1 cellular context compared by ENCODE assay signal in genomic region chr3:122081543-122081942, GRCh38.
TF ChIP-seq lines count a peak whose summit lies in the region.

No MANE protein-coding gene starts in this region.

TF ChIP-seq in GM12878, 131 proteins besides CTCF, POLR2A, EP300 and RAD21 (continued from another document and continues in another):
- TF ChIP-seq, protein P1, sequence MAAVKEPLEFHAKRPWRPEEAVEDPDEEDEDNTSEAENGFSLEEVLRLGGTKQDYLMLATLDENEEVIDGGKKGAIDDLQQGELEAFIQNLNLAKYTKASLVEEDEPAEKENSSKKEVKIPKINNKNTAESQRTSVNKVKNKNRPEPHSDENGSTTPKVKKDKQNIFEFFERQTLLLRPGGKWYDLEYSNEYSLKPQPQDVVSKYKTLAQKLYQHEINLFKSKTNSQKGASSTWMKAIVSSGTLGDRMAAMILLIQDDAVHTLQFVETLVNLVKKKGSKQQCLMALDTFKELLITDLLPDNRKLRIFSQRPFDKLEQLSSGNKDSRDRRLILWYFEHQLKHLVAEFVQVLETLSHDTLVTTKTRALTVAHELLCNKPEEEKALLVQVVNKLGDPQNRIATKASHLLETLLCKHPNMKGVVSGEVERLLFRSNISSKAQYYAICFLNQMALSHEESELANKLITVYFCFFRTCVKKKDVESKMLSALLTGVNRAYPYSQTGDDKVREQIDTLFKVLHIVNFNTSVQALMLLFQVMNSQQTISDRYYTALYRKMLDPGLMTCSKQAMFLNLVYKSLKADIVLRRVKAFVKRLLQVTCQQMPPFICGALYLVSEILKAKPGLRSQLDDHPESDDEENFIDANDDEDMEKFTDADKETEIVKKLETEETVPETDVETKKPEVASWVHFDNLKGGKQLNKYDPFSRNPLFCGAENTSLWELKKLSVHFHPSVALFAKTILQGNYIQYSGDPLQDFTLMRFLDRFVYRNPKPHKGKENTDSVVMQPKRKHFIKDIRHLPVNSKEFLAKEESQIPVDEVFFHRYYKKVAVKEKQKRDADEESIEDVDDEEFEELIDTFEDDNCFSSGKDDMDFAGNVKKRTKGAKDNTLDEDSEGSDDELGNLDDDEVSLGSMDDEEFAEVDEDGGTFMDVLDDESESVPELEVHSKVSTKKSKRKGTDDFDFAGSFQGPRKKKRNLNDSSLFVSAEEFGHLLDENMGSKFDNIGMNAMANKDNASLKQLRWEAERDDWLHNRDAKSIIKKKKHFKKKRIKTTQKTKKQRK (IDR thresholded peaks at IDR 0.05; ENCODE audit: low read depth, low read length) = no peak
- TF ChIP-seq FOXK2 (IDR thresholded peaks at IDR 0.05) = no peak
- no peak for TF ChIP-seq RFX5 (IDR thresholded peaks at IDR 0.05; ENCODE audit: low read depth, low read length)
- TF ChIP-seq CHD1 (IDR thresholded peaks at IDR 0.05; ENCODE audit: low read depth, low read length) = peak; percentile 60; the same call in 1 of the 2 replicates
- TF ChIP-seq MEF2B (IDR thresholded peaks at IDR 0.05; ENCODE audit: partially characterized antibody, poor library complexity, severe bottlenecking) = no peak
- TF ChIP-seq, protein P2, sequence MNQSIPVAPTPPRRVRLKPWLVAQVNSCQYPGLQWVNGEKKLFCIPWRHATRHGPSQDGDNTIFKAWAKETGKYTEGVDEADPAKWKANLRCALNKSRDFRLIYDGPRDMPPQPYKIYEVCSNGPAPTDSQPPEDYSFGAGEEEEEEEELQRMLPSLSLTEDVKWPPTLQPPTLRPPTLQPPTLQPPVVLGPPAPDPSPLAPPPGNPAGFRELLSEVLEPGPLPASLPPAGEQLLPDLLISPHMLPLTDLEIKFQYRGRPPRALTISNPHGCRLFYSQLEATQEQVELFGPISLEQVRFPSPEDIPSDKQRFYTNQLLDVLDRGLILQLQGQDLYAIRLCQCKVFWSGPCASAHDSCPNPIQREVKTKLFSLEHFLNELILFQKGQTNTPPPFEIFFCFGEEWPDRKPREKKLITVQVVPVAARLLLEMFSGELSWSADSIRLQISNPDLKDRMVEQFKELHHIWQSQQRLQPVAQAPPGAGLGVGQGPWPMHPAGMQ (IDR thresholded peaks at IDR 0.05; ENCODE audit: borderline replicate concordance) = no peak
- no peak for TF ChIP-seq SP1 (IDR thresholded peaks at IDR 0.05; ENCODE audit: low read depth, low read length)
- TF ChIP-seq SREBF1 (IDR thresholded peaks at IDR 0.05; ENCODE audit: low read length) = no peak
- TF ChIP-seq HDGF (IDR thresholded peaks at IDR 0.05) = no peak
- TF ChIP-seq BCL11A (IDR thresholded peaks at IDR 0.05; ENCODE audit: low read depth, low read length) = peak; percentile 83
- no peak for TF ChIP-seq FOS (IDR thresholded peaks at IDR 0.05; ENCODE audit: borderline replicate concordance, extremely low read depth, insufficient read length)
- peak; percentile 90 for TF ChIP-seq DPF2 (IDR thresholded peaks at IDR 0.05)
- no peak; the same call in 1 of the 2 replicates for TF ChIP-seq BACH1 (IDR thresholded peaks at IDR 0.05; ENCODE audit: borderline replicate concordance)
- TF ChIP-seq SUPT20H (IDR thresholded peaks at IDR 0.05; ENCODE audit: borderline replicate concordance, control insufficient read depth, low read depth, low read length) = no peak
- no peak for TF ChIP-seq ESRRA (IDR thresholded peaks at IDR 0.05; ENCODE audit: low read length)
- no peak for TF ChIP-seq TARDBP (IDR thresholded peaks at IDR 0.05; ENCODE audit: borderline replicate concordance)
- TF ChIP-seq SMAD5 (IDR thresholded peaks at IDR 0.05; ENCODE audit: low read depth) = no peak
- TF ChIP-seq CHD4 (IDR thresholded peaks at IDR 0.05) = no peak
- no peak for TF ChIP-seq CBX3 (IDR thresholded peaks at IDR 0.05; ENCODE audit: borderline replicate concordance, low read depth)
- peak; percentile 63 for TF ChIP-seq PKNOX1 (IDR thresholded peaks at IDR 0.05)
- peak in 1 of 2 experiments; percentile 60; a peak in 1 of 4 replicates for TF ChIP-seq ETV6 (conservative IDR thresholded peaks at IDR 0.05 in 1 of 2, IDR thresholded peaks at IDR 0.05 in 1 of 2; ENCODE audit: borderline replicate concordance in 1 of 2, low read depth in 1 of 2)
- TF ChIP-seq MYB (IDR thresholded peaks at IDR 0.05; ENCODE audit: borderline replicate concordance, low read depth, low read length) = no peak
- TF ChIP-seq, protein P3, sequence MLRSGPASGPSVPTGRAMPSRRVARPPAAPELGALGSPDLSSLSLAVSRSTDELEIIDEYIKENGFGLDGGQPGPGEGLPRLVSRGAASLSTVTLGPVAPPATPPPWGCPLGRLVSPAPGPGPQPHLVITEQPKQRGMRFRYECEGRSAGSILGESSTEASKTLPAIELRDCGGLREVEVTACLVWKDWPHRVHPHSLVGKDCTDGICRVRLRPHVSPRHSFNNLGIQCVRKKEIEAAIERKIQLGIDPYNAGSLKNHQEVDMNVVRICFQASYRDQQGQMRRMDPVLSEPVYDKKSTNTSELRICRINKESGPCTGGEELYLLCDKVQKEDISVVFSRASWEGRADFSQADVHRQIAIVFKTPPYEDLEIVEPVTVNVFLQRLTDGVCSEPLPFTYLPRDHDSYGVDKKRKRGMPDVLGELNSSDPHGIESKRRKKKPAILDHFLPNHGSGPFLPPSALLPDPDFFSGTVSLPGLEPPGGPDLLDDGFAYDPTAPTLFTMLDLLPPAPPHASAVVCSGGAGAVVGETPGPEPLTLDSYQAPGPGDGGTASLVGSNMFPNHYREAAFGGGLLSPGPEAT (IDR thresholded peaks at IDR 0.05; ENCODE audit: low read depth) = peak; percentile 55; the same call in 1 of the 2 replicates
- TF ChIP-seq ZNF622 (IDR thresholded peaks at IDR 0.05) = no peak
- TF ChIP-seq EGR1 (IDR thresholded peaks at IDR 0.05; ENCODE audit: borderline replicate concordance in 1 of 2, low read depth in 2 of 2, low read length in 2 of 2) = no peak
- peak; percentile 61 to 81; a peak in 3 of 4 replicates for TF ChIP-seq IKZF2 (IDR thresholded peaks at IDR 0.05)
- TF ChIP-seq WRNIP1 (IDR thresholded peaks at IDR 0.05; ENCODE audit: borderline replicate concordance, low read depth, low read length) = no peak
- TF ChIP-seq SMARCA5 (IDR thresholded peaks at IDR 0.05) = peak; percentile 28; the same call in 1 of the 2 replicates
- peak; percentile 90 for TF ChIP-seq MTA2 (IDR thresholded peaks at IDR 0.05; ENCODE audit: low read depth)
- TF ChIP-seq HDAC6 (IDR thresholded peaks at IDR 0.05; ENCODE audit: unreplicated experiment) = no peak
- 0 out of 2 replicates have a peak, but pooled peaks have one; percentile 32 for TF ChIP-seq PAX5 (IDR thresholded peaks at IDR 0.05; ENCODE audit: borderline replicate concordance, low read depth, low read length)
- TF ChIP-seq ZSCAN29 (IDR thresholded peaks at IDR 0.05) = no peak
- no peak for TF ChIP-seq BRCA1 (IDR thresholded peaks at IDR 0.05; ENCODE audit: low read depth, low read length)
- TF ChIP-seq, protein P4, sequence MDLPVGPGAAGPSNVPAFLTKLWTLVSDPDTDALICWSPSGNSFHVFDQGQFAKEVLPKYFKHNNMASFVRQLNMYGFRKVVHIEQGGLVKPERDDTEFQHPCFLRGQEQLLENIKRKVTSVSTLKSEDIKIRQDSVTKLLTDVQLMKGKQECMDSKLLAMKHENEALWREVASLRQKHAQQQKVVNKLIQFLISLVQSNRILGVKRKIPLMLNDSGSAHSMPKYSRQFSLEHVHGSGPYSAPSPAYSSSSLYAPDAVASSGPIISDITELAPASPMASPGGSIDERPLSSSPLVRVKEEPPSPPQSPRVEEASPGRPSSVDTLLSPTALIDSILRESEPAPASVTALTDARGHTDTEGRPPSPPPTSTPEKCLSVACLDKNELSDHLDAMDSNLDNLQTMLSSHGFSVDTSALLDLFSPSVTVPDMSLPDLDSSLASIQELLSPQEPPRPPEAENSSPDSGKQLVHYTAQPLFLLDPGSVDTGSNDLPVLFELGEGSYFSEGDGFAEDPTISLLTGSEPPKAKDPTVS (IDR thresholded peaks at IDR 0.05; ENCODE audit: low read depth, low read length) = no peak
- no peak; the same call in 1 of the 2 replicates for TF ChIP-seq ELK1 (IDR thresholded peaks at IDR 0.05; ENCODE audit: low read depth, low read length)
- TF ChIP-seq SKIL (IDR thresholded peaks at IDR 0.05; ENCODE audit: low read depth, poor library complexity, severe bottlenecking) = peak; percentile 75
- TF ChIP-seq USF2 (IDR thresholded peaks at IDR 0.05; ENCODE audit: borderline replicate concordance, low read depth, low read length) = no peak
- no peak for TF ChIP-seq SMAD1 (IDR thresholded peaks at IDR 0.05; ENCODE audit: low read depth, partially characterized antibody)
- no peak for TF ChIP-seq SIX5 (IDR thresholded peaks at IDR 0.05; ENCODE audit: low read depth, low read length, severe bottlenecking)
- TF ChIP-seq BMI1 (IDR thresholded peaks at IDR 0.05; ENCODE audit: borderline replicate concordance) = 0 out of 2 replicates have a peak, but pooled peaks have one; percentile 38
- no peak for TF ChIP-seq TCF12 (IDR thresholded peaks at IDR 0.05; ENCODE audit: low read depth, low read length)
- peak; percentile 77 for TF ChIP-seq IKZF1 (conservative IDR thresholded peaks at IDR 0.05)
- no peak for TF ChIP-seq NFXL1 (IDR thresholded peaks at IDR 0.05; ENCODE audit: borderline replicate concordance)
- TF ChIP-seq SRF (IDR thresholded peaks at IDR 0.05; ENCODE audit: low read depth in 2 of 2, low read length in 2 of 2) = no peak
- TF ChIP-seq NR2F1 (conservative IDR thresholded peaks at IDR 0.05) = peak; percentile 54; the same call in 1 of the 2 replicates
- no peak for TF ChIP-seq ZNF274 (IDR thresholded peaks at IDR 0.05; ENCODE audit: insufficient read depth, insufficient read length)
- no peak for TF ChIP-seq KLF5 (IDR thresholded peaks at IDR 0.05; ENCODE audit: partially characterized antibody)
- TF ChIP-seq, protein P5, sequence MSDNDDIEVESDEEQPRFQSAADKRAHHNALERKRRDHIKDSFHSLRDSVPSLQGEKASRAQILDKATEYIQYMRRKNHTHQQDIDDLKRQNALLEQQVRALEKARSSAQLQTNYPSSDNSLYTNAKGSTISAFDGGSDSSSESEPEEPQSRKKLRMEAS (IDR thresholded peaks at IDR 0.05; ENCODE audit: low read depth, low read length) = no peak
- TF ChIP-seq ZNF217 (IDR thresholded peaks at IDR 0.05) = 0 out of 2 replicates have a peak, but pooled peaks have one; percentile 64
- TF ChIP-seq EZH2 (IDR thresholded peaks at IDR 0.05; ENCODE audit: borderline replicate concordance, control insufficient read depth, low read depth, low read length) = no peak
- peak; percentile 48; the same call in 1 of the 2 replicates for TF ChIP-seq ZBED1 (IDR thresholded peaks at IDR 0.05; ENCODE audit: borderline replicate concordance)
- no peak for TF ChIP-seq CBX5 (IDR thresholded peaks at IDR 0.05; ENCODE audit: low read depth)
- TF ChIP-seq BHLHE40 (IDR thresholded peaks at IDR 0.05; ENCODE audit: borderline replicate concordance in 1 of 2, low read depth in 2 of 2, low read length in 1 of 2) = peak; percentile 81 to 83
